Comparison of ENCODE assay signal across 11 cellular contexts in the genomic region with DNA sequence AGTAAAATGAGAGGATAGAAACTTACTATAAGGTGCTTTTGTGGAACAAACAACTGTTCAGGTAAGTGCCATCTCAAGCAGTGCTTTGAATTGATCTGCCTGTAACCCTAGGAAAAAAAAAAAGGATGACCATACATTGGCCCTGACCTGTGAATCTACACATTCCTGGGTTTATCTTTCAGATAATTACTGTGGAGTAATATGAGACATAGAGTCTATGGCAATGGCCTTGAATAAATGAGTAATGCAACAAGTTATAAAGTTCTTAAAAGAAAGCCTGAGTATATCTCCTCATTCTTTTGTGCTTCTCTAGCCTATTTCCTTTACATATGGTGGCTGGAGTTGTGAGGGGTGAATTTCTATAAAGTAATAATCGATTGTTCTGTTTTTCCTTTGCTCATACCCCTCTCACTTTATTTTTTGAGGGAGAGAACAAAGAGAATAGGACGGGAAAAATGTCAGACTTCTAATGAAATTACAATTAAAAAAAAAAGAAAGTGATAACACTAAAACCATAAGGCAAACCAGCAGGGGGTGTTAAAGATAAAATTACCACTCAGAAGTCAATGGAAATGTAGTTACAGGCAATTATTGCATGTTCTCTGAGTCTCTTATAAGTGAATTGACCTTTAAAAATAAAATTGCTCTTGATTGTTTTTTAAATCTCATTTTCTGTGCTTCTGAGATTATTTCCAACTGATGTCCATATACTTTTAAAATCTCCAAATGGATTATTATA. TPM values are rescaled to one million over a fixed set of nuclear protein-coding genes. Genes with fewer than 3 reads are reported as not detected.
DNase-seq lines count a peak whose midpoint lies in the region; ATAC-seq, FAIRE-seq and TF ChIP-seq lines count a peak whose summit lies in the region.
"Had no signal": no experiment of that assay in that cellular context is flagged by ENCODE, and none has a peak within 500 bp of the region (broad histone marks: within the 10 kb centered on the region; RNA-seq: fewer than 3 reads in every experiment).

No MANE protein-coding gene starts in this region.

- no peaks in the 10 kb centered on the region for H3K36me3 Mint-ChIP-seq in progenitor cell of endocrine pancreas (ENCODE audit: insufficient read depth)
- no peaks in the 10 kb centered on the region for H3K36me3 Mint-ChIP-seq in activated T-cell treated with anti-CD3 and anti-CD28 coated beads, Interleukin-2, amount 50 U/mL, for 24 hours (ENCODE audit: low read depth)

- no peaks in the 10 kb centered on the region for H3K36me3 ChIP-seq in endothelial cell of umbilical vein (ENCODE audit: control insufficient read depth in 2 of 2, extremely low read depth in 1 of 2, insufficient read depth in 2 of 2, low read length in 2 of 2)
- H3K36me3 ChIP-seq: prostate gland had no signal

- CTCF ChIA-PET in endothelial cell of umbilical vein (lab: Charles Lee): interaction anchor here (0.8 to 4.9 kb wide), 8 partner anchors 10 to 222 kb away, joined by 3 to 78 read pairs (median 8); no protein-coding TSS in a partner anchor

- H3K27me3 ChIP-seq in endothelial cell of umbilical vein (ENCODE audit: control insufficient read depth in 2 of 2, insufficient read depth in 2 of 2, low read length in 2 of 2): peaks cover 0 to 3% of the 10 kb centered on the region in 2 experiments

- FAIRE-seq in endothelial cell of umbilical vein (lab: Jason Lieb, UNC): peak; percentile 21
- FAIRE-seq: GM18507 had no signal

- no peak for DNase-seq in GM10266 (ENCODE audit: extremely low spot score)
- DNase-seq in NCI-H2171 (lab: John Stamatoyannopoulos, UW): peak; percentile 43
- DNase-seq in endothelial cell of umbilical vein (ENCODE audit: low read depth, low spot score): peak; percentile 65
- no peak for DNase-seq in progenitor cell of endocrine pancreas (ENCODE audit: low spot score, unreplicated experiment)
- no peak for DNase-seq in activated T-cell treated with anti-CD3 and anti-CD28 coated beads, Interleukin-2, amount 50 U/mL, for 24 hours
- no peak for DNase-seq in inferior parietal cortex (ENCODE audit: extremely low spot score)
- DNase-seq: activated effector memory CD4-positive, alpha-beta T cell treated with anti-CD3 and anti-CD28 coated beads, Interleukin-2, amount 50 U/mL, for 16 hours; KG1 had no signal

- H3K9me3 Mint-ChIP-seq in progenitor cell of endocrine pancreas (ENCODE audit: low read depth): no peaks in the 10 kb centered on the region
- H3K9me3 Mint-ChIP-seq in activated T-cell treated with anti-CD3 and anti-CD28 coated beads, Interleukin-2, amount 50 U/mL, for 24 hours: no peaks in the 10 kb centered on the region

- TF ChIP-seq POLR2A in endothelial cell of umbilical vein (IDR thresholded peaks at IDR 0.05; ENCODE audit: low read depth, low read length): no peak

- H3K79me2 ChIP-seq in endothelial cell of umbilical vein (ENCODE audit: control insufficient read depth, insufficient read depth, low read length): no peaks in the 10 kb centered on the region

- no peak overlapping the region for H3K27ac ChIP-seq in endothelial cell of umbilical vein (ENCODE audit: insufficient read depth, low read depth, low read length)
- H3K27ac ChIP-seq: prostate gland had no signal

- TF ChIP-seq CTCF in GM10266 (IDR thresholded peaks at IDR 0.05; ENCODE audit: control insufficient read depth, insufficient read depth, low read depth, missing control alignments) (peak; percentile 24), endothelial cell of umbilical vein (IDR thresholded peaks at IDR 0.05; ENCODE audit: extremely low read depth in 1 of 2, insufficient read depth in 1 of 2, low read depth in 1 of 2, low read length in 2 of 2) (peak; percentile 26 to 27), progenitor cell of endocrine pancreas (IDR thresholded peaks at IDR 0.05; ENCODE audit: unreplicated experiment) (peak; percentile 30)

- dilution Hi-C loops in endothelial cell of umbilical vein (cut with MboI; ENCODE audit: extremely low pct_ligation_motif_present, low sequenced_read_pairs): no loop called here

- H3K4me3 Mint-ChIP-seq in progenitor cell of endocrine pancreas (ENCODE audit: low read depth): no peak overlapping the region
- H3K4me3 Mint-ChIP-seq in activated T-cell treated with anti-CD3 and anti-CD28 coated beads, Interleukin-2, amount 50 U/mL, for 24 hours: no peak overlapping the region

- H3K4me3 ChIP-seq in endothelial cell of umbilical vein (replicated peaks in 1 of 3; ENCODE audit: insufficient read depth in 1 of 3, low read depth in 1 of 3, low read length in 3 of 3): no peak overlapping the region
- H3K4me3 ChIP-seq: prostate gland had no signal

- no TSS peak for BruUV-seq in endothelial cell of umbilical vein (replicated peaks; lab: Mats Ljungman, UMichigan)

- H4K20me1 ChIP-seq in endothelial cell of umbilical vein (replicated peaks; ENCODE audit: control insufficient read depth, extremely low read depth, insufficient read depth, low read length): no peaks in the 10 kb centered on the region

- H3K9me3 ChIP-seq in endothelial cell of umbilical vein (replicated peaks; ENCODE audit: control insufficient read depth, insufficient read depth, low read length): no peaks in the 10 kb centered on the region
- H3K9me3 ChIP-seq: prostate gland had no signal

- H3K4me2 ChIP-seq in endothelial cell of umbilical vein (ENCODE audit: insufficient read depth, low read length): no peak overlapping the region

- H3K27ac Mint-ChIP-seq in progenitor cell of endocrine pancreas: no peak overlapping the region
- no peak overlapping the region for H3K27ac Mint-ChIP-seq in activated T-cell treated with anti-CD3 and anti-CD28 coated beads, Interleukin-2, amount 50 U/mL, for 24 hours

- H3K4me1 ChIP-seq in endothelial cell of umbilical vein (ENCODE audit: control insufficient read depth, extremely low read depth, insufficient read depth, low read length): peaks cover 21% of the 10 kb centered on the region
- H3K4me1 ChIP-seq: prostate gland had no signal

- H3K9ac ChIP-seq in endothelial cell of umbilical vein (replicated peaks; ENCODE audit: extremely low read depth, insufficient read depth, low read length): no peak overlapping the region

- POLR2A ChIA-PET in endothelial cell of umbilical vein (lab: Charles Lee): interaction anchor here (0.7 kb wide), 1 partner anchor 12 kb away, joined by 3 read pairs; a partner anchor contains a TSS

- ATAC-seq in HG03039 (IDR thresholded peaks at IDR 0.05; ENCODE audit: unreplicated experiment): no peak

- no peaks in the 10 kb centered on the region for H3K9me1 ChIP-seq in endothelial cell of umbilical vein (replicated peaks; ENCODE audit: control insufficient read depth, extremely low read depth, insufficient read depth, low read length)

- no peaks in the 10 kb centered on the region for H3K4me1 Mint-ChIP-seq in progenitor cell of endocrine pancreas (ENCODE audit: low read depth)
- H3K4me1 Mint-ChIP-seq in activated T-cell treated with anti-CD3 and anti-CD28 coated beads, Interleukin-2, amount 50 U/mL, for 24 hours (ENCODE audit: low read depth): peaks cover 14% of the 10 kb centered on the region

- intact Hi-C loops in endothelial cell of umbilical vein (cut with micrococcal nuclease): loop anchor here (1.0 to 2.0 kb wide), 3 partner anchors 18 to 139 kb away; no protein-coding TSS in a partner anchor

- H3K27me3 Mint-ChIP-seq in progenitor cell of endocrine pancreas: no peaks in the 10 kb centered on the region
- H3K27me3 Mint-ChIP-seq in activated T-cell treated with anti-CD3 and anti-CD28 coated beads, Interleukin-2, amount 50 U/mL, for 24 hours: no peaks in the 10 kb centered on the region

- no peak overlapping the region for H2AFZ ChIP-seq in endothelial cell of umbilical vein (ENCODE audit: low read depth, low read length)

TF ChIP-seq in endothelial cell of umbilical vein, 7 proteins besides CTCF, POLR2A, EP300 and RAD21:
- TF ChIP-seq EZH2 (IDR thresholded peaks at IDR 0.05; ENCODE audit: borderline replicate concordance, low read depth, low read length, severe bottlenecking) (no peak), MYC (IDR thresholded peaks at IDR 0.05; ENCODE audit: low read depth, low read length) (no peak)
- TF ChIP-seq, protein P1, sequence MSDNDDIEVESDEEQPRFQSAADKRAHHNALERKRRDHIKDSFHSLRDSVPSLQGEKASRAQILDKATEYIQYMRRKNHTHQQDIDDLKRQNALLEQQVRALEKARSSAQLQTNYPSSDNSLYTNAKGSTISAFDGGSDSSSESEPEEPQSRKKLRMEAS (IDR thresholded peaks at IDR 0.05; ENCODE audit: insufficient read depth, insufficient read length): no peak

RNA-seq across cellular contexts. Expression of a gene that starts 12.4 kb away (rescaled TPM):
- 263 and 325 TPM in 2 replicates for total RNA-seq in endothelial cell of umbilical vein
- polyA plus RNA-seq in endothelial cell of umbilical vein: 184 and 263 TPM in 2 replicates
- 256 and 276 TPM in 2 replicates for polyA plus RNA-seq in endothelial cell of umbilical vein (2011; cell fraction: cytosol; rRNA removed)
- 313 and 354 TPM in 2 replicates for polyA plus RNA-seq in endothelial cell of umbilical vein (2011; cell fraction: nucleus; rRNA removed)
- polyA plus RNA-seq in endothelial cell of umbilical vein (2012): 243 and 307 TPM in 2 replicates
- polyA minus RNA-seq in endothelial cell of umbilical vein: 602 and 647 TPM in 2 replicates
- 106 TPM for polyA minus RNA-seq in endothelial cell of umbilical vein (2011; cell fraction: cytosol; rRNA and poly(A)+ RNA removed)
- 270 and 431 TPM in 2 replicates for polyA minus RNA-seq in endothelial cell of umbilical vein (2011; cell fraction: nucleus; rRNA and poly(A)+ RNA removed)
- 325 and 332 TPM in 2 replicates for total RNA-seq in progenitor cell of endocrine pancreas

Comparison
In these comparisons a context has a peak if more than half of its experiments do, and no peak if none do; other contexts are left out.
1. DNase-seq: peak in NCI-H2171 (single experiment) and endothelial cell of umbilical vein (single experiment); none in GM10266 (single experiment), progenitor cell of endocrine pancreas (single experiment), activated T-cell treated with anti-CD3 and anti-CD28 coated beads, Interleukin-2, amount 50 U/mL, for 24 hours (single experiment) and inferior parietal cortex (single experiment).
2. Peak in every context shown above with its lines, with median percentiles within 50 percentile points of each other: CTCF ChIP-seq.